Comparison of ENCODE assay signal across 6 cellular contexts in the genomic region with DNA sequence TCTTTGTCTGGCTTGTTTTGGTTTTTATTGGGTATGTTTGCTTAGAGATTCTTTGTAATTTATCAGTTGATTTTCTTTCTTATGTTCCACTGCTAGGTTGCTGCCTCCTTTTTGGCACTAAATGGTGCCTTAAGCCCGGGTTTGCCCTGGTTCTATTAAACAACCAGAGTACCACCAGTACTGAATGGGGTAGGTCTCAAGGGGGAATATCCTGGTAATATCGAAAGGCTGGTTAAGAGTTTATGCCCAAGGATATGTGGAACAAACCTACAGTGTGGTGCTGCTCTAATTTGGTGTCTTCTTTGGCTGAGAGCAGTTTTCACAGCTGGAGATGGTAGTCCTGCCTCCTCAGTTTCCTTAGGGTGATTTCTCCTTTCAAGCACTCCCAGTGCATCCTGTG.
"Had no signal": no experiment of that assay in that cellular context is flagged by ENCODE, and none has a peak within 500 bp of the region (broad histone marks: within the 10 kb centered on the region; RNA-seq: fewer than 3 reads in every experiment).

No MANE protein-coding gene starts in this region.

- DNase-seq: H7, KBM-7 had no signal

- H3K36me3 ChIP-seq: HAP-1 had no signal

- H3K9me3 ChIP-seq: HAP-1 had no signal

- H2AFZ ChIP-seq: GM23338 had no signal

- H3K4me3 Mint-ChIP-seq: GM23338, IgD-negative memory B cell had no signal

- H3K36me3 Mint-ChIP-seq: IgD-negative memory B cell had no signal

- H3K9me3 Mint-ChIP-seq: GM23338 had no signal

- H3K4me1 Mint-ChIP-seq: IgD-negative memory B cell had no signal

- H3K27ac Mint-ChIP-seq: GM23338, IgD-negative memory B cell had no signal

- H3K4me1 ChIP-seq: HAP-1 had no signal

- FAIRE-seq: HepG2 had no signal

- H3K4me2 ChIP-seq: GM23338 had no signal

- H3K4me3 ChIP-seq: GM23338, HAP-1 had no signal

- ATAC-seq: GM23338, HepG2 had no signal
